25 cellular contexts compared by ENCODE assay signal in genomic region chr15:88324241-88325065, GRCh38.
"Had no signal": no experiment of that assay in that cellular context is flagged by ENCODE, and none has a peak within 500 bp of the region (broad histone marks: within the 10 kb centered on the region; RNA-seq: fewer than 3 reads in every experiment).

No MANE protein-coding gene starts in this region.

- ATAC-seq: activated T-cell treated with anti-CD3 and anti-CD28 coated beads, Interleukin-2, amount 50 U/mL, for 72 hours; heart left ventricle; left cardiac atrium; natural killer cell treated with Interleukin-12 subunit alpha and Interleukin-12 subunit beta and Interleukin-15 and Interleukin-18, amount 100 ng/mL, for 72 hours; right lobe of liver; stimulated activated naive B cell treated with anti-CD40 and anti-IgM and Interleukin-4, amounts not matched to agents 10 μg/mL and 1 μg/mL and 100 μg/mL, for 72 hours had no signal

- DNase-seq: activated CD4-positive, alpha-beta T cell treated with anti-CD3 and anti-CD28 coated beads for 4 hours; activated CD4-positive, alpha-beta T cell treated with anti-CD3 and anti-CD28 coated beads, Interleukin-2, amount 50 U/mL, for 48 hours; activated CD4-positive, CD25-positive, alpha-beta regulatory T cell; activated CD8-positive, alpha-beta memory T cell treated with anti-CD3 and anti-CD28 coated beads, Interleukin-2, amount 50 U/mL, for 48 hours; activated effector memory CD4-positive, alpha-beta T cell treated with Interleukin-2 at 50 U/mL for 16 hours; activated naive CD4-positive, alpha-beta T cell treated with anti-CD3 and anti-CD28 coated beads for 36 hours; activated naive CD8-positive, alpha-beta T cell treated with anti-CD3 and anti-CD28 coated beads, Interleukin-2, amount 10 ng/mL, durations not matched to agents 7 days and 5 days; activated T-cell treated with anti-CD3 and anti-CD28 coated beads, Interleukin-2, amount 50 U/mL, for 72 hours; amniotic stem cell; cerebellar nuclear complex; endodermal cell; esophagus squamous epithelium; heart left ventricle; islet precursor cell; left cardiac atrium; right lobe of liver; stimulated activated CD4-positive, alpha-beta T cell treated with anti-CD3 and anti-CD28 coated beads, Interleukin-15, amount 100 ng/mL, for 24 hours; stimulated activated CD8-positive, alpha-beta memory T cell treated with anti-CD3 and anti-CD28 coated beads, Interleukin-4, amount 100 ng/mL, for 48 hours; stimulated activated naive B cell treated with anti-CD40 and anti-IgM and Interleukin-4, amounts not matched to agents 10 μg/mL and 1 μg/mL and 100 μg/mL, for 72 hours; T1000; testis; trophoblast cell had no signal

- H3K4me3 ChIP-seq: coronary artery, esophagus squamous epithelium, heart left ventricle, right lobe of liver, smooth muscle cell, testis had no signal
